ENCODE assay signal across 29 cellular contexts in the genomic region with DNA sequence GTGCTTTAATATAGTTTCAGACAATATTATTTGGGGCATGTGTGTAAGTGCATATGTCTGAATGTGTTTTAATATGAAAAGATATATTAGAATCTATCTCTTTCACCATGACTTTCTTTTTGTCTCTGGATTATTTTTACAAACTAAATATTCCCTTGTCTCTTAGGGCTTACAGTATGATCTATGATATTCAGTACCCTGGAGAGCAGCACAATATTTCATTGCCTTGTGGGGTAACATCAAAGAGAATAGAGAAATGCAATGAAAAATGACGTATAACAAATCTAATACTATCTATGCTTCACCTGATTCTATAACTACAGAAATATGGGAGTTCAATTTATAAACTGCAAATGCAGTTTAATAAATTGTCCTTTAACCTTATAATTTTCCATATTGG.
"Had no signal": no experiment of that assay in that cellular context is flagged by ENCODE, and none has a peak within 500 bp of the region (broad histone marks: within the 10 kb centered on the region; RNA-seq: fewer than 3 reads in every experiment).

No MANE protein-coding gene starts in this region.

- H3K9me3 ChIP-seq: left ventricle myocardium inferior, sigmoid colon, testis, vagina had no signal

- H3K4me1 ChIP-seq: left ventricle myocardium inferior, sigmoid colon, testis, vagina had no signal

- H3K36me3 ChIP-seq: cardiac muscle cell, left ventricle myocardium inferior, sigmoid colon, vagina had no signal

- H3K4me3 ChIP-seq: cardiac muscle cell, hepatocyte, left ventricle myocardium inferior, sigmoid colon, smooth muscle cell, testis, vagina had no signal

- DNase-seq: activated CD4-positive, alpha-beta T cell treated with anti-CD3 and anti-CD28 coated beads, Interleukin-2, amount 10 ng/mL, durations not matched to agents 24 days and 14 days; activated CD8-positive, alpha-beta memory T cell treated with anti-CD3 and anti-CD28 coated beads, Interleukin-2, amount 10 ng/mL, durations not matched to agents 7 days and 5 days; activated CD8-positive, alpha-beta T cell treated with anti-CD3 and anti-CD28 coated beads for 36 hours; activated effector memory CD4-positive, alpha-beta T cell treated with anti-CD3 and anti-CD28 coated beads, Interleukin-2, amount 50 U/mL, for 16 hours; activated naive CD4-positive, alpha-beta T cell treated with anti-CD3 and anti-CD28 coated beads, Interleukin-2, amount 10 ng/mL, durations not matched to agents 7 days and 5 days; activated T-cell treated with anti-CD3 and anti-CD28 coated beads for 4 hours; amygdala; dermis blood vessel endothelial cell; effector memory CD8-positive, alpha-beta T cell; foreskin melanocyte; kidney glomerular epithelial cell; left ventricle myocardium inferior; mammary epithelial cell; midbrain; natural killer cell; sigmoid colon; stimulated activated CD4-positive, alpha-beta T cell treated with anti-CD3 and anti-CD28 coated beads, Interleukin-2, amount 100 ng/mL, for 48 hours; stimulated activated CD8-positive, alpha-beta memory T cell treated with anti-CD3 and anti-CD28 coated beads, Interleukin-4, amount 100 ng/mL, for 48 hours; stimulated activated naive B cell treated with anti-CD40 and anti-IgM and Interleukin-4, amounts not matched to agents 10 μg/mL and 1 μg/mL and 100 μg/mL, for 72 hours; T1000; testis; trophoblast cell had no signal

- H3K27me3 ChIP-seq: cardiac muscle cell, hepatocyte, sigmoid colon, testis, vagina had no signal

- H3K27ac ChIP-seq: cardiac muscle cell, hepatocyte, left ventricle myocardium inferior, sigmoid colon, testis, vagina, VCaP had no signal

- ATAC-seq: activated CD4-positive, CD25-positive, alpha-beta regulatory T cell treated with anti-CD3 and anti-CD28 coated beads, Interleukin-2, amount 50 U/mL, for 24 hours; activated CD8-positive, alpha-beta memory T cell treated with anti-CD3 and anti-CD28 coated beads, Interleukin-2, amount 10 ng/mL, durations not matched to agents 7 days and 5 days; activated CD8-positive, alpha-beta T cell treated with anti-CD3 and anti-CD28 coated beads for 36 hours; effector memory CD8-positive, alpha-beta T cell; esophagus mucosa; natural killer cell; stimulated activated naive B cell treated with anti-CD40 and anti-IgM and Interleukin-4, amounts not matched to agents 10 μg/mL and 1 μg/mL and 100 μg/mL, for 72 hours had no signal
